ENCODE assay signal across 11 cellular contexts in the genomic region with DNA sequence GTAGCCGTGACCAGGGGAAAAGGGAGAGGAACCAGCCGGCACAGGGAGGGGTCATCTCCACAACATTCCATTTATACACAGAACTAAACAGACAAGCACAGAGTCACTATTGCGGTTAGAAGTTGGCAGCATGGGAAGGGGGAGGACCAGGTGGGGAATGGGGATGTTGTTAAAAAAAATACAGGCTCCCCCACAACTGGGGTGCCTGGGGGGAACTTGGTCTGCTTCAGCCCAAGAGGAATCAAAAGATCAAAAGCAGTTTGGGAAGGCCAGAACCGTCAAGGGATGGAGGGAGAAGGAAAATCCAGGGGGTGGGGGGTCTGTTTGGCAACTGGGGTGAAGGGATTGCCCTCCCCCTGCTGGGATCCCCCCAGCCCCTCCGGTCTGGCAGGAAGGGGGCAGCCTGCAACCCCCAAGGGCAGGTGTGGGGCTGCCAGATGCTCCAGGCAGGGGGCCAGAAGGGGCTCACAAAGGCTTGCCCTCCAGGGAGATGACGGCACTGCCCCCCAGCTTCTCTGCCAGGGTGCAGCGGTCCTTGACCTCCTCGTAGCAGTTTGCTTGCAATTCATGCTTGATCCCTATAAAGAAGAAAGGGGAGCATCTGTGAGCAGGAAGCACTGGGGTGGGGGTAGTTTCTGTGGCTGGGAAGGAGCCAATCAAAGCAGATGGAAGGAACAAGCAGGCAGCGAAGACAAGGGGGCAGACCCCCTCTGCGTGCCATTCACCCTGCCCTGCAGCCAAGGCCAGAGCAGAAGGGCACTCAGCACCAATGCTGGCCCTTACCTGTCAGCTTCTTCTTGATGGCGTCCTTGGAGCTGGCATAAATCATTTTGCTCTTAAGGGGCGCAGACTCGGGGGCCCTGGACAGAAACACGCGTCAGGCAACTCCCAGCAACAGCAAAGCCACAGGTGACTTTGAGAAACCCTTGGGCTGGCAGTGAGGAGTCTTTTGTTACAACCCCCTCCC. TPM values are rescaled to one million over a fixed set of nuclear protein-coding genes. Genes with fewer than 3 reads are reported as not detected.
A peak's percentile ranks its signal among the peaks of the same experiment; 100 is the strongest.
DNase-seq lines count a peak whose midpoint lies in the region; ATAC-seq and TF ChIP-seq lines count a peak whose summit lies in the region.
"Had no signal": no experiment of that assay in that cellular context is flagged by ENCODE, and none has a peak within 500 bp of the region (broad histone marks: within the 10 kb centered on the region; RNA-seq: fewer than 3 reads in every experiment).

No MANE protein-coding gene starts in this region.

- peaks cover 5% of the 10 kb centered on the region for H3K9me3 ChIP-seq in mesenchymal stem cell (ENCODE audit: control insufficient read depth, low read length)

- no peak overlapping the region for H2AFZ ChIP-seq in mesenchymal stem cell (ENCODE audit: low read depth, low read length)

- H3K9ac ChIP-seq in mesenchymal stem cell (ENCODE audit: low read length): peak overlapping the region; percentile 94

- H4K8ac ChIP-seq in mesenchymal stem cell (ENCODE audit: low read length): no peak overlapping the region

- peaks cover 70% of the 10 kb centered on the region for H3K36me3 Mint-ChIP-seq in activated T-helper 2 cell treated with anti-CD3 and anti-CD28 coated beads, Interferon-gamma antibody, Interleukin-2, Interleukin-4, amounts not matched to agents 10 μg/mL and 5 μg/mL and 100 μg/mL, durations not matched to agents 14 hours and 24 hours and 36 hours (ENCODE audit: low read depth)
- peaks cover 38% of the 10 kb centered on the region for H3K36me3 Mint-ChIP-seq in type B pancreatic cell

- intact Hi-C loops in Right ventricle myocardium inferior (cut with DNase I): loop anchor here (5.0 to 10.0 kb wide), 2 partner anchors 110 to 203 kb away; partner anchors contain the start of gene SART1
- intact Hi-C loops in cardiac septum (cut with DNase I): loop anchor here (5.0 kb wide), 1 partner anchor 147 kb away; the partner anchor contains the start of genes BANF1 and EIF1AD
- intact Hi-C loops in activated T-helper 2 cell treated with anti-CD3 and anti-CD28 coated beads, Interferon-gamma antibody, Interleukin-2, Interleukin-4, amounts not matched to agents 10 μg/mL and 5 μg/mL and 100 μg/mL, durations not matched to agents 14 hours and 24 hours and 36 hours (cut with micrococcal nuclease): loop anchor here (10.0 kb wide), 2 partner anchors 280 to 770 kb away; partner anchors contain the start of genes CDCA5, EHBP1L1, FAM89B and ZFPL1

- no peak for TF ChIP-seq CTCF in type B pancreatic cell (conservative IDR thresholded peaks at IDR 0.05)

- no peak overlapping the region for H2BK5ac ChIP-seq in mesenchymal stem cell (ENCODE audit: low read depth, low read length, poor library complexity, severe bottlenecking)

- no peak overlapping the region for H3K14ac ChIP-seq in mesenchymal stem cell (ENCODE audit: low read length in 2 of 2)

- DNase-seq in Right ventricle myocardium inferior (ENCODE audit: missing footprints): peak; percentile 58
- DNase-seq in cardiac septum (ENCODE audit: low spot score): no peak
- no peak for DNase-seq in activated T-helper 2 cell treated with anti-CD3 and anti-CD28 coated beads, Interferon-gamma antibody, Interleukin-2, Interleukin-4, amounts not matched to agents 10 μg/mL and 5 μg/mL and 100 μg/mL, durations not matched to agents 14 hours and 24 hours and 36 hours (ENCODE audit: low spot score)
- DNase-seq in mesenchymal stem cell: no peak
- no peak for DNase-seq in type B pancreatic cell (ENCODE audit: extremely low spot score, unreplicated experiment)
- no peak for DNase-seq in GDM1 (lab: John Stamatoyannopoulos, UW)
- DNase-seq in NCI-H524 treated with DMSO at 0.1 percent for 48 hours (lab: John Stamatoyannopoulos, UW): no peak
- DNase-seq: T1000 had no signal

- no peak overlapping the region for H3K23ac ChIP-seq in mesenchymal stem cell (ENCODE audit: low read length in 2 of 2)

- H3K9me3 Mint-ChIP-seq in activated T-helper 2 cell treated with anti-CD3 and anti-CD28 coated beads, Interferon-gamma antibody, Interleukin-2, Interleukin-4, amounts not matched to agents 10 μg/mL and 5 μg/mL and 100 μg/mL, durations not matched to agents 14 hours and 24 hours and 36 hours: peaks cover 9% of the 10 kb centered on the region
- no peaks in the 10 kb centered on the region for H3K9me3 Mint-ChIP-seq in type B pancreatic cell

- ATAC-seq in Right ventricle myocardium inferior (no peak), HG02610 (IDR thresholded peaks at IDR 0.05; ENCODE audit: unreplicated experiment) (no peak)

- H2AK5ac ChIP-seq in mesenchymal stem cell (ENCODE audit: low read length, severe bottlenecking): no peak overlapping the region

- H3K4me1 Mint-ChIP-seq in activated T-helper 2 cell treated with anti-CD3 and anti-CD28 coated beads, Interferon-gamma antibody, Interleukin-2, Interleukin-4, amounts not matched to agents 10 μg/mL and 5 μg/mL and 100 μg/mL, durations not matched to agents 14 hours and 24 hours and 36 hours (ENCODE audit: low read depth): peaks cover 29% of the 10 kb centered on the region
- H3K4me1 Mint-ChIP-seq in type B pancreatic cell (ENCODE audit: unreplicated experiment): peaks cover 20% of the 10 kb centered on the region

- H2BK12ac ChIP-seq in mesenchymal stem cell (ENCODE audit: low read length in 2 of 2): no peak overlapping the region

- peaks cover 5% of the 10 kb centered on the region for H3K79me1 ChIP-seq in mesenchymal stem cell (replicated peaks; ENCODE audit: low read length, poor library complexity, severe bottlenecking)

- H3K27me3 ChIP-seq in mesenchymal stem cell (ENCODE audit: control insufficient read depth in 1 of 2, insufficient read depth in 1 of 2, low read length in 2 of 2): no peaks in the 10 kb centered on the region

- H3K36me3 ChIP-seq in mesenchymal stem cell (ENCODE audit: control insufficient read depth in 1 of 2, insufficient read depth in 2 of 2, low read depth in 1 of 2, low read length in 2 of 2): peaks cover 57 to 61% of the 10 kb centered on the region in 2 experiments

- no peak overlapping the region for H4K91ac ChIP-seq in mesenchymal stem cell (ENCODE audit: low read length)

- no peak overlapping the region for H2BK15ac ChIP-seq in mesenchymal stem cell (ENCODE audit: low read depth, poor library complexity, severe bottlenecking)

- H2BK120ac ChIP-seq in mesenchymal stem cell (ENCODE audit: low read depth, low read length): no peak overlapping the region

- peaks cover 31% of the 10 kb centered on the region for H3K4me1 ChIP-seq in mesenchymal stem cell (ENCODE audit: control insufficient read depth, insufficient read depth, low read depth, low read length)

- no peaks in the 10 kb centered on the region for H3K27me3 Mint-ChIP-seq in activated T-helper 2 cell treated with anti-CD3 and anti-CD28 coated beads, Interferon-gamma antibody, Interleukin-2, Interleukin-4, amounts not matched to agents 10 μg/mL and 5 μg/mL and 100 μg/mL, durations not matched to agents 14 hours and 24 hours and 36 hours (ENCODE audit: low read depth)
- H3K27me3 Mint-ChIP-seq in type B pancreatic cell: peaks cover 3% of the 10 kb centered on the region

- peak overlapping the region; percentile 87 for H3K4me3 Mint-ChIP-seq in activated T-helper 2 cell treated with anti-CD3 and anti-CD28 coated beads, Interferon-gamma antibody, Interleukin-2, Interleukin-4, amounts not matched to agents 10 μg/mL and 5 μg/mL and 100 μg/mL, durations not matched to agents 14 hours and 24 hours and 36 hours (ENCODE audit: low read depth)
- H3K4me3 Mint-ChIP-seq in type B pancreatic cell: peak overlapping the region; percentile 93

- no peak overlapping the region for H3K4ac ChIP-seq in mesenchymal stem cell (ENCODE audit: low read depth in 1 of 2, low read length in 2 of 2)

- 95% methylated on average over 13 of the region's 15 CpGs for WGBS in mesenchymal stem cell

- H3K27ac ChIP-seq in mesenchymal stem cell (ENCODE audit: low read length, poor library complexity, severe bottlenecking): no peak overlapping the region

- H3K4me3 ChIP-seq in mesenchymal stem cell (ENCODE audit: insufficient read depth in 1 of 2, low read depth in 1 of 2, low read length in 2 of 2): peak overlapping the region in 1 of 2 experiments; percentile 94

- no peak overlapping the region for H3K18ac ChIP-seq in mesenchymal stem cell (ENCODE audit: low read depth in 1 of 2, low read length in 2 of 2)

- peak overlapping the region; percentile 8 for H3K4me2 ChIP-seq in mesenchymal stem cell (ENCODE audit: low read length, poor library complexity, severe bottlenecking)

- H3K27ac Mint-ChIP-seq in activated T-helper 2 cell treated with anti-CD3 and anti-CD28 coated beads, Interferon-gamma antibody, Interleukin-2, Interleukin-4, amounts not matched to agents 10 μg/mL and 5 μg/mL and 100 μg/mL, durations not matched to agents 14 hours and 24 hours and 36 hours: no peak overlapping the region
- peak overlapping the region; percentile 86 for H3K27ac Mint-ChIP-seq in type B pancreatic cell

RNA-seq across cellular contexts. Expression of gene CFL1, which starts 2.8 kb away (rescaled TPM):
- 386 TPM for total RNA-seq in Right ventricle myocardium inferior
- 434 TPM for total RNA-seq in cardiac septum
- 1,155 and 1,184 TPM in 2 replicates for total RNA-seq in activated T-helper 2 cell treated with anti-CD3 and anti-CD28 coated beads, Interferon-gamma antibody, Interleukin-2, Interleukin-4, amounts not matched to agents 10 μg/mL and 5 μg/mL and 100 μg/mL, durations not matched to agents 14 hours and 24 hours and 36 hours
- polyA plus RNA-seq in mesenchymal stem cell (2013, experiment 1 of 2): 1,234 TPM
- polyA plus RNA-seq in mesenchymal stem cell (2013, experiment 2 of 2): 1,236 TPM
- total RNA-seq in type B pancreatic cell (ENCODE audit: low replicate concordance): 947 and 981 TPM in 2 replicates

RNA-seq across cellular contexts. Expression of gene MUS81, which starts 5.1 kb away (rescaled TPM):
- total RNA-seq in Right ventricle myocardium inferior (35.5 TPM), cardiac septum (37.6 TPM), type B pancreatic cell (ENCODE audit: low replicate concordance) (67.9 and 72.4 TPM in 2 replicates)
- 84.9 and 90.5 TPM in 2 replicates for total RNA-seq in activated T-helper 2 cell treated with anti-CD3 and anti-CD28 coated beads, Interferon-gamma antibody, Interleukin-2, Interleukin-4, amounts not matched to agents 10 μg/mL and 5 μg/mL and 100 μg/mL, durations not matched to agents 14 hours and 24 hours and 36 hours
- polyA plus RNA-seq in mesenchymal stem cell (2013, experiment 1 of 2): 36.8 TPM
- 36.2 TPM for polyA plus RNA-seq in mesenchymal stem cell (2013, experiment 2 of 2)

RNA-seq across cellular contexts. Expression of gene EFEMP2, which starts 17.4 kb away (rescaled TPM):
- total RNA-seq in Right ventricle myocardium inferior: 83.1 TPM
- 118 TPM for total RNA-seq in cardiac septum
- 8.8 and 9.2 TPM in 2 replicates for total RNA-seq in activated T-helper 2 cell treated with anti-CD3 and anti-CD28 coated beads, Interferon-gamma antibody, Interleukin-2, Interleukin-4, amounts not matched to agents 10 μg/mL and 5 μg/mL and 100 μg/mL, durations not matched to agents 14 hours and 24 hours and 36 hours
- polyA plus RNA-seq in mesenchymal stem cell (2013, experiment 1 of 2): 306 TPM
- 314 TPM for polyA plus RNA-seq in mesenchymal stem cell (2013, experiment 2 of 2)
- 5.5 and 24.5 TPM in 2 replicates for total RNA-seq in type B pancreatic cell (ENCODE audit: low replicate concordance)

RNA-seq across cellular contexts. Expression of gene SNX32, which starts 21.4 kb away (rescaled TPM):
- not detected for total RNA-seq in Right ventricle myocardium inferior
- total RNA-seq in cardiac septum: 0.54 TPM
- 0.64 and 0.96 TPM in 2 replicates for total RNA-seq in activated T-helper 2 cell treated with anti-CD3 and anti-CD28 coated beads, Interferon-gamma antibody, Interleukin-2, Interleukin-4, amounts not matched to agents 10 μg/mL and 5 μg/mL and 100 μg/mL, durations not matched to agents 14 hours and 24 hours and 36 hours
- 0.66 TPM for polyA plus RNA-seq in mesenchymal stem cell (2013, experiment 1 of 2)
- polyA plus RNA-seq in mesenchymal stem cell (2013, experiment 2 of 2): 0.48 TPM
- total RNA-seq in type B pancreatic cell (ENCODE audit: low replicate concordance): 0.76 and 4.2 TPM in 2 replicates

RNA-seq across cellular contexts. Expression of gene CTSW, which starts 24.5 kb away (rescaled TPM):
- total RNA-seq in Right ventricle myocardium inferior (1.1 TPM), cardiac septum (0.83 TPM), type B pancreatic cell (ENCODE audit: low replicate concordance) (not detected in 2 replicates)
- total RNA-seq in activated T-helper 2 cell treated with anti-CD3 and anti-CD28 coated beads, Interferon-gamma antibody, Interleukin-2, Interleukin-4, amounts not matched to agents 10 μg/mL and 5 μg/mL and 100 μg/mL, durations not matched to agents 14 hours and 24 hours and 36 hours: 10.0 and 10.3 TPM in 2 replicates
- polyA plus RNA-seq in mesenchymal stem cell (2013, experiment 1 of 2): 0.11 TPM
- not detected for polyA plus RNA-seq in mesenchymal stem cell (2013, experiment 2 of 2)
- total RNA-seq: myocyte, NCI-H460 had no signal
